Comparison of ENCODE assay signal across 8 cellular contexts in genomic region chr4:141637565-141637964, GRCh38. TPM values are rescaled to one million over a fixed set of nuclear protein-coding genes. Genes with fewer than 3 reads are reported as not detected.
DNase-seq lines count a peak whose midpoint lies in the region; ATAC-seq, FAIRE-seq and TF ChIP-seq lines count a peak whose summit lies in the region.

No MANE protein-coding gene starts in this region.

- ATAC-seq in GM18867 (IDR thresholded peaks at IDR 0.05; ENCODE audit: unreplicated experiment) (peak; percentile 32), GM21447 (IDR thresholded peaks at IDR 0.05; ENCODE audit: unreplicated experiment) (no peak)

- 60 to 72% (median 62%) methylated on average over 2 of the region's 2 CpGs for WGBS in small intestine, 3 donors

- no peak for TF ChIP-seq POLR2A in uterus (IDR thresholded peaks at IDR 0.05)

- H3K4me3 ChIP-seq in small intestine (ENCODE audit: low read depth in 1 of 2, low read length in 2 of 2) (peak overlapping the region in 1 of 2 donors; percentile 80), uterus (peak overlapping the region in 1 of 2 donors; percentile 76)

- H3K27me3 Mint-ChIP-seq in IgD-negative memory B cell (no peaks in the 10 kb centered on the region), endothelial cell (ENCODE audit: unreplicated experiment) (peaks cover 6% of the 10 kb centered on the region)

- H3K27ac Mint-ChIP-seq in IgD-negative memory B cell (peak overlapping the region; percentile 64 to 86 (median 85)), endothelial cell (ENCODE audit: unreplicated experiment) (peak overlapping the region; percentile 58)

- intact Hi-C loops in uterus (cut with DNase I; ENCODE audit: low total_unique reads), result no loop called here

- peaks cover 0 to 2% of the 10 kb centered on the region in 2 donors for H3K4me1 ChIP-seq in small intestine (ENCODE audit: control insufficient read depth in 2 of 2, insufficient read depth in 1 of 2, low read depth in 1 of 2, low read length in 1 of 2)
- no peaks in the 10 kb centered on the region for H3K4me1 ChIP-seq in uterus

- H3K27me3 ChIP-seq in small intestine (ENCODE audit: control insufficient read depth in 2 of 2, insufficient read depth in 2 of 2, low read length in 2 of 2) (no peaks in the 10 kb centered on the region), uterus (no peaks in the 10 kb centered on the region)

- H3K36me3 ChIP-seq in small intestine (ENCODE audit: control insufficient read depth in 2 of 2, insufficient read depth in 2 of 2, low read length in 2 of 2) (no peaks in the 10 kb centered on the region), uterus (no peaks in the 10 kb centered on the region)

- no peaks in the 10 kb centered on the region for H3K36me3 Mint-ChIP-seq in IgD-negative memory B cell
- no peaks in the 10 kb centered on the region for H3K36me3 Mint-ChIP-seq in endothelial cell (ENCODE audit: low read depth, unreplicated experiment)

- H3K9me3 ChIP-seq in small intestine (ENCODE audit: control insufficient read depth, low read depth) (no peaks in the 10 kb centered on the region), uterus (no peaks in the 10 kb centered on the region)

- peak; percentile 30 for FAIRE-seq in small intestine (lab: Jason Lieb, UNC)

- peak overlapping the region; percentile 20 to 54 for H3K27ac ChIP-seq in small intestine (ENCODE audit: low read depth in 1 of 2, low read length in 1 of 2)
- H3K27ac ChIP-seq in uterus, result peak overlapping the region in 1 of 2 donors; percentile 84

- peak overlapping the region; percentile 88 to 99 (median 96) for H3K4me3 Mint-ChIP-seq in IgD-negative memory B cell
- peak overlapping the region; percentile 91 for H3K4me3 Mint-ChIP-seq in endothelial cell (ENCODE audit: unreplicated experiment)

- DNase-seq in endothelial cell (ENCODE audit: low spot score), result no peak
- no peak for DNase-seq in small intestine
- no peak for DNase-seq in uterus
- DNase-seq in A172 (ENCODE audit: low spot score), result no peak
- DNase-seq in NCI-H2029 treated with DMSO at 0.1 percent for 48 hours (lab: John Stamatoyannopoulos, UW), result no peak

- H3K9me3 Mint-ChIP-seq in IgD-negative memory B cell, result no peaks in the 10 kb centered on the region
- H3K9me3 Mint-ChIP-seq in endothelial cell (ENCODE audit: unreplicated experiment), result no peaks in the 10 kb centered on the region

- H3K4me1 Mint-ChIP-seq in IgD-negative memory B cell, result peaks cover 23 to 53% (median 27%) of the 10 kb centered on the region in 3 donors
- peaks cover 26% of the 10 kb centered on the region for H3K4me1 Mint-ChIP-seq in endothelial cell (ENCODE audit: unreplicated experiment)

- TF ChIP-seq CTCF in endothelial cell (IDR thresholded peaks at IDR 0.05; ENCODE audit: unreplicated experiment) (no peak), uterus (IDR thresholded peaks at IDR 0.05) (no peak)

RNA-seq across cellular contexts. Expression of gene IL15, which starts 1.2 kb away (rescaled TPM):
- 8.2 TPM for polyA plus RNA-seq in IgD-negative memory B cell
- total RNA-seq in endothelial cell (ENCODE audit: unreplicated experiment), result 8.8 TPM
- 10 to 100 TPM in 2 of 3 donors, 1 to 10 TPM in 1; 4.1 to 16.3 (median 13.2) TPM for polyA plus RNA-seq in small intestine
- total RNA-seq in uterus, result 1 to 10 TPM; 2.3 to 9.8 (median 5.1) TPM
- 7.8 and 8.2 TPM in 2 replicates for total RNA-seq in A172 (2014; rRNA removed; shearing (Covaris generic))
